Comparison of ENCODE assay signal across 20 cellular contexts in the genomic region with DNA sequence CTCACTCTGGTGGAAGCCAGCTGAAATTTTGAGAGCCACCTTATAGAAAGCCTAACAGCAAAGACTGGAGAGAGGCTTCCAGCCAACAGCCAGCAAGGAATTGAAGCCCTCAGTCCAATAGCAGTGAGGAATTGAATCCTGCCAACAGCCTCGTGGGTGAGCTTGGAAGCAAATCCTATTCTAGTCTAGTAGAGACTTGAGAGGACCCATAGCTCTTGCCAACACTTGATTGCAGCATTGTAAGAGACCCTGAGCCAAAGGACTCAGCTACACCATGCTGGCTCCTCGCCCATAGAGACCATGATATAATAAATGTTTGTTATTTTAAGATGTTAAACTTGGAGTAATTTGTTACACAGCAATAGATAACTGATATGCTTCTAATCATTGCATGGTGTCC.
"Had no signal": no experiment of that assay in that cellular context is flagged by ENCODE, and none has a peak within 500 bp of the region (broad histone marks: within the 10 kb centered on the region; RNA-seq: fewer than 3 reads in every experiment).

No MANE protein-coding gene starts in this region.

- H3K36me3 Mint-ChIP-seq: activated naive CD4-positive, alpha-beta T cell treated with anti-CD3 and anti-CD28 coated beads, Interleukin-2, amount 50 U/mL, for 24 hours had no signal

- H3K4me1 ChIP-seq: testis had no signal

- H3K4me3 ChIP-seq: cardiac muscle cell, dorsolateral prefrontal cortex, lung, testis had no signal

- H3K27ac Mint-ChIP-seq: activated naive CD4-positive, alpha-beta T cell treated with anti-CD3 and anti-CD28 coated beads, Interleukin-2, amount 50 U/mL, for 24 hours; endodermal cell; stimulated activated naive CD8-positive, alpha-beta T cell treated with anti-CD3 and anti-CD28 coated beads, Interleukin-15, Interleukin-2, amounts not matched to agents 100 ng/mL and 50 ng/mL, for 24 hours had no signal

- DNase-seq: activated CD4-positive, alpha-beta T cell treated with anti-CD3 and anti-CD28 coated beads for 1 hour; activated CD8-positive, alpha-beta memory T cell treated with anti-CD3 and anti-CD28 coated beads for 24 hours; activated CD8-positive, alpha-beta memory T cell treated with anti-CD3 and anti-CD28 coated beads, Interleukin-2, amount 50 U/mL, for 48 hours; activated gamma-delta T cell; dorsolateral prefrontal cortex; endodermal cell; foreskin melanocyte; islet precursor cell; small intestine; stimulated activated CD4-positive, alpha-beta T cell treated with anti-CD3 and anti-CD28 coated beads, Interleukin-15, amount 100 ng/mL, for 24 hours; stimulated activated CD4-positive, alpha-beta T cell treated with anti-CD3 and anti-CD28 coated beads, Interleukin-2, amount 100 ng/mL, for 48 hours; testis; WERI-Rb-1 had no signal

- H3K4me1 Mint-ChIP-seq: activated naive CD4-positive, alpha-beta T cell treated with anti-CD3 and anti-CD28 coated beads, Interleukin-2, amount 50 U/mL, for 24 hours; neural crest cell had no signal

- H3K9me3 ChIP-seq: testis had no signal

- H3K4me3 Mint-ChIP-seq: activated naive CD4-positive, alpha-beta T cell treated with anti-CD3 and anti-CD28 coated beads, Interleukin-2, amount 50 U/mL, for 24 hours; endodermal cell; neural crest cell; stimulated activated naive CD8-positive, alpha-beta T cell treated with anti-CD3 and anti-CD28 coated beads, Interleukin-15, Interleukin-2, amounts not matched to agents 100 ng/mL and 50 ng/mL, for 24 hours had no signal

- H3K27me3 ChIP-seq: testis had no signal

- H3K27me3 Mint-ChIP-seq: progenitor cell of endocrine pancreas had no signal

- H3K36me3 ChIP-seq: cardiac muscle cell, WERI-Rb-1 had no signal

- H3K27ac ChIP-seq: cardiac muscle cell, dorsolateral prefrontal cortex, epithelial cell of prostate, testis, WERI-Rb-1 had no signal
